12 cellular contexts compared by ENCODE assay signal in the genomic region with DNA sequence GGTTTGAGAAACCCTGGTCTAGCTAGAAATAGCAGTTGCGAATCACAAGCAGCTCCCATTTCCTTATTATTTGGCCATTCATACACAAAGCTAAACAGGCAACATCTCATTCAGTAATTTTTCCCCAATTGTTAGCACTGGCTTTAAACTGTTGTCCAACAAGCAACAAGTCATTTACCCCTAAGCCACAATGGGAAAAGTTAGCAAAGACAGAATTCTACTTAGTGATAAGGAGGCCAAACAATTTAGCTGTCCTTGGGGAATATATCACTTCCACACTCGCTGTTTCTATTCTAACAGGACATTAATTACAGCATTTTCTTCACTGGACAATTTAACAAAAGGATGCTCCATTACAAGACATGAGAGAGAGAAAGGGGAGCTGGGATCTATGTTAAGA. TPM values are rescaled to one million over a fixed set of nuclear protein-coding genes. Genes with fewer than 3 reads are reported as not detected.
DNase-seq lines count a peak whose midpoint lies in the region; ATAC-seq and TF ChIP-seq lines count a peak whose summit lies in the region.
"Had no signal": no experiment of that assay in that cellular context is flagged by ENCODE, and none has a peak within 500 bp of the region (broad histone marks: within the 10 kb centered on the region; RNA-seq: fewer than 3 reads in every experiment).

No MANE protein-coding gene starts in this region.

- CTCF ChIA-PET in BJ (lab: Yijun Ruan, JAX), result interaction anchor here (0.6 to 5.5 kb wide), 29 partner anchors 11 to 256 kb away, joined by 3 to 93 read pairs (median 4); no protein-coding TSS in a partner anchor

- POLR2A ChIA-PET in BJ (lab: Charles Lee), result interaction anchor here (0.6 to 0.9 kb wide), 2 partner anchors 199 to 257 kb away, joined by 3 to 4 read pairs; no protein-coding TSS in a partner anchor

- peak overlapping the region; percentile 97 for H3K4me3 ChIP-seq in BJ (ENCODE audit: low read depth, low read length)
- peak overlapping the region; percentile 93 for H3K4me3 ChIP-seq in RWPE2 (ENCODE audit: severe bottlenecking)
- H3K4me3 ChIP-seq in epithelial cell of esophagus (ENCODE audit: low read length), result peak overlapping the region; percentile 83
- peak overlapping the region; percentile 92 for H3K4me3 ChIP-seq in osteoblast (ENCODE audit: insufficient read depth, low read length)

- TF ChIP-seq CTCF in BJ (IDR thresholded peaks at IDR 0.05; ENCODE audit: insufficient read depth, low read depth, low read length) (no peak), RWPE2 (IDR thresholded peaks at IDR 0.05; ENCODE audit: poor library complexity, severe bottlenecking) (no peak), epithelial cell of esophagus (IDR thresholded peaks at IDR 0.05; ENCODE audit: insufficient read depth, low read depth, low read length, missing control alignments) (no peak), osteoblast (IDR thresholded peaks at IDR 0.05; ENCODE audit: extremely low read depth, low read depth, low read length) (no peak)

- H3K36me3 ChIP-seq in BJ (ENCODE audit: control insufficient read depth, insufficient read depth, low read length) (peaks cover 1% of the 10 kb centered on the region; the same call in 1 of the 2 replicates), RWPE2 (ENCODE audit: low read depth) (peaks cover 13% of the 10 kb centered on the region; the same call in 1 of the 2 replicates), osteoblast (ENCODE audit: insufficient read depth, low read length) (no peaks in the 10 kb centered on the region)
- H3K36me3 ChIP-seq: uterus had no signal

- peaks cover 74% of the 10 kb centered on the region for H3K79me2 ChIP-seq in osteoblast (ENCODE audit: insufficient read depth, low read length)

- H3K27me3 ChIP-seq in BJ (ENCODE audit: control insufficient read depth, insufficient read depth, low read length) (no peaks in the 10 kb centered on the region), RWPE2 (ENCODE audit: insufficient read depth, poor library complexity, severe bottlenecking) (no peaks in the 10 kb centered on the region), osteoblast (ENCODE audit: insufficient read depth, low read length) (peaks cover 11% of the 10 kb centered on the region)
- H3K27me3 ChIP-seq: uterus had no signal

- ATAC-seq in RWPE2 (ENCODE audit: low read depth) (no peak), GM18873 (IDR thresholded peaks at IDR 0.05; ENCODE audit: low FRiP score, unreplicated experiment) (no peak)
- no peak for ATAC-seq in activated T-helper 17 cell treated with anti-CD3 and anti-CD28 coated beads, Interleukin-2, amount 50 U/mL, for 72 hours (replicated peaks)

- DNase-seq in BJ (ENCODE audit: low read depth) (no peak), RWPE2 (ENCODE audit: low spot score) (no peak), epithelial cell of esophagus (ENCODE audit: low read depth) (peak; percentile 30), osteoblast (ENCODE audit: insufficient read length, low spot score, missing footprints) (peak; percentile 15), SKM-1 treated with dmso at 0.1 percent for 144 hours (lab: John Stamatoyannopoulos, UW; ENCODE audit: unreplicated experiment) (no peak), A172 (ENCODE audit: low spot score) (no peak)
- DNase-seq: activated CD4-positive, alpha-beta T cell treated with anti-CD3 and anti-CD28 coated beads, Interleukin-2, amount 50 U/mL, for 1 hour; NCI-H1436 had no signal

- peak overlapping the region; percentile 92 for H3K4me2 ChIP-seq in osteoblast (ENCODE audit: insufficient read depth, low read length)

- no peaks in the 10 kb centered on the region for H3K36me3 Mint-ChIP-seq in activated T-helper 17 cell treated with anti-CD3 and anti-CD28 coated beads, Interleukin-2, amount 50 U/mL, for 72 hours (ENCODE audit: low read depth)

- H4K20me1 ChIP-seq in osteoblast (ENCODE audit: insufficient read depth, low read length), result peaks cover 33% of the 10 kb centered on the region

- no peaks in the 10 kb centered on the region for H3K9me3 Mint-ChIP-seq in activated T-helper 17 cell treated with anti-CD3 and anti-CD28 coated beads, Interleukin-2, amount 50 U/mL, for 72 hours
- H3K9me3 Mint-ChIP-seq: CD4-positive, alpha-beta T cell had no signal

- H3K4me3 Mint-ChIP-seq in activated T-helper 17 cell treated with anti-CD3 and anti-CD28 coated beads, Interleukin-2, amount 50 U/mL, for 72 hours, result no peak overlapping the region

- H3K4me1 ChIP-seq in RWPE2 (ENCODE audit: insufficient read depth, poor library complexity, severe bottlenecking), result peaks cover 35% of the 10 kb centered on the region
- peaks cover 29% of the 10 kb centered on the region for H3K4me1 ChIP-seq in osteoblast (ENCODE audit: insufficient read depth, low read length)
- H3K4me1 ChIP-seq: uterus had no signal

- H3K9me3 ChIP-seq in RWPE2 (ENCODE audit: severe bottlenecking) (no peaks in the 10 kb centered on the region), osteoblast (ENCODE audit: low read depth, low read length) (no peaks in the 10 kb centered on the region)
- H3K9me3 ChIP-seq: uterus had no signal

- H3K4me1 Mint-ChIP-seq in activated T-helper 17 cell treated with anti-CD3 and anti-CD28 coated beads, Interleukin-2, amount 50 U/mL, for 72 hours, result peaks cover 6% of the 10 kb centered on the region

- peak overlapping the region; percentile 87 for H3K27ac ChIP-seq in RWPE2 (ENCODE audit: poor library complexity, severe bottlenecking)
- H3K27ac ChIP-seq in osteoblast (ENCODE audit: low read depth, low read length), result peak overlapping the region; percentile 64
- H3K27ac ChIP-seq: uterus had no signal

- H3K27ac Mint-ChIP-seq in activated T-helper 17 cell treated with anti-CD3 and anti-CD28 coated beads, Interleukin-2, amount 50 U/mL, for 72 hours, result no peak overlapping the region
- H3K27ac Mint-ChIP-seq: CD4-positive, alpha-beta T cell had no signal

- H3K27me3 Mint-ChIP-seq in activated T-helper 17 cell treated with anti-CD3 and anti-CD28 coated beads, Interleukin-2, amount 50 U/mL, for 72 hours, result peaks cover 54% of the 10 kb centered on the region

- H2AFZ ChIP-seq in osteoblast (ENCODE audit: low read length), result no peak overlapping the region

RNA-seq across cellular contexts. Expression of a gene that starts 2.8 kb away (rescaled TPM):
- polyA plus RNA-seq in BJ (2011; rRNA removed), result 17.1 TPM in 2 replicates
- 51.7 and 61.1 TPM in 2 replicates for polyA minus RNA-seq in BJ (2011; rRNA and poly(A)+ RNA removed)
- total RNA-seq in osteoblast, result 40.9 and 43.6 TPM in 2 replicates
- total RNA-seq in activated T-helper 17 cell treated with anti-CD3 and anti-CD28 coated beads, Interleukin-2, amount 50 U/mL, for 72 hours, result under 1 TPM; 0.34 to 0.80 TPM
- total RNA-seq in A172 (2014; rRNA removed; shearing (Covaris generic)), result 5.2 and 9.4 TPM in 2 replicates
- total RNA-seq: CD4-positive, alpha-beta T cell had no signal

Comparison
In these comparisons a context has a peak if more than half of its experiments do, and no peak if none do; other contexts are left out.
1. DNase-seq: peak in epithelial cell of esophagus (single experiment) and osteoblast (single experiment); none in BJ (single experiment), RWPE2 (single experiment), SKM-1 treated with dmso at 0.1 percent for 144 hours (single experiment) and A172 (single experiment).
2. Peak in every context shown above with its lines, with median percentiles within 50 percentile points of each other: H3K4me3 ChIP-seq.